ENCODE assay signal across 30 cellular contexts in genomic region chr2:128363991-128364390, GRCh38. TPM values are rescaled to one million over a fixed set of nuclear protein-coding genes. Genes with fewer than 3 reads are reported as not detected.
DNase-seq lines count a peak whose midpoint lies in the region; ATAC-seq, FAIRE-seq and TF ChIP-seq lines count a peak whose summit lies in the region.
"Had no signal": no experiment of that assay in that cellular context is flagged by ENCODE, and none has a peak within 500 bp of the region (broad histone marks: within the 10 kb centered on the region; RNA-seq: fewer than 3 reads in every experiment).

No MANE protein-coding gene starts in this region.

- H2BK15ac ChIP-seq in H9 (ENCODE audit: low read depth, low read length), result no peak overlapping the region

- peaks cover 0 to 5% (median 2%) of the 10 kb centered on the region in 3 experiments; a peak in 2 of 7 replicates for H3K36me3 Mint-ChIP-seq in H9 (ENCODE audit: insufficient read depth in 1 of 3, low read depth in 3 of 3)
- H3K36me3 Mint-ChIP-seq: activated naive CD4-positive, alpha-beta T cell treated with anti-CD3 and anti-CD28 coated beads, Interleukin-2, amount 10 ng/mL, durations not matched to agents 7 days and 5 days; naive B cell had no signal

- TF ChIP-seq EP300 in sigmoid colon (IDR thresholded peaks at IDR 0.05), result no peak

- no peak for FAIRE-seq in kidney (lab: Jason Lieb, UNC)
- FAIRE-seq: GM12892, keratinocyte had no signal

- H3K79me2 ChIP-seq in H9 (ENCODE audit: insufficient read depth, low read length) (no peaks in the 10 kb centered on the region), trophoblast cell (ENCODE audit: control insufficient read depth, insufficient read depth, low read length, poor library complexity) (peaks cover 9% of the 10 kb centered on the region)

- H3K27ac ChIP-seq in H9 (ENCODE audit: insufficient read length, low read depth, low read length), result no peak overlapping the region
- H3K27ac ChIP-seq in SJCRH30, result peak overlapping the region; percentile 9; the same call in 1 of the 2 replicates
- no peak overlapping the region for H3K27ac ChIP-seq in kidney (ENCODE audit: low read depth in 2 of 2, low read length in 2 of 2)
- H3K27ac ChIP-seq in trophoblast cell (ENCODE audit: low read depth, low read length), result peak overlapping the region; percentile 71
- no peak overlapping the region for H3K27ac ChIP-seq in sigmoid colon
- H3K27ac ChIP-seq: ovary, Peyer's patch had no signal

- H4K20me1 ChIP-seq in H9 (ENCODE audit: control insufficient read depth, insufficient read depth, insufficient read length), result no peaks in the 10 kb centered on the region

- H3K4me3 ChIP-seq in SJCRH30 (no peak overlapping the region), kidney (ENCODE audit: low read length in 2 of 2) (no peak overlapping the region), trophoblast cell (ENCODE audit: low read depth, low read length) (no peak overlapping the region), mucosa of descending colon (no peak overlapping the region), sigmoid colon (no peak overlapping the region)
- H3K4me3 ChIP-seq: cardiac muscle cell, lung, ovary, Peyer's patch, thoracic aorta had no signal

- H2BK5ac ChIP-seq in H9 (ENCODE audit: insufficient read length, low read length) (no peak overlapping the region), trophoblast cell (ENCODE audit: low read depth, low read length, poor library complexity) (peak overlapping the region; percentile 33)

- no peak overlapping the region for H3T11ph ChIP-seq in H9 (ENCODE audit: low read length)

- H2BK120ac ChIP-seq in H9 (ENCODE audit: low read depth, low read length, poor library complexity, severe bottlenecking) (no peak overlapping the region), trophoblast cell (ENCODE audit: insufficient read depth, low read length, poor library complexity) (peak overlapping the region; percentile 57)

- H3K9me3 Mint-ChIP-seq in H9, result peaks cover 0 to 2% of the 10 kb centered on the region in 2 experiments; a peak in 1 of 5 replicates
- H3K9me3 Mint-ChIP-seq: activated naive CD4-positive, alpha-beta T cell treated with anti-CD3 and anti-CD28 coated beads, Interleukin-2, amount 10 ng/mL, durations not matched to agents 7 days and 5 days; activated T-cell treated with anti-CD3 and anti-CD28 coated beads, Interleukin-2, amount 50 U/mL, for 4 hours; naive B cell; T-helper 1 cell treated with Interleukin-12 subunit alpha and Interleukin-12 subunit beta and Interleukin-4 antibody, amounts not matched to agents 30 μg/mL and 1 μg/mL, for 36 hours had no signal

- no CpG with 5 or more reads among the region's 10 CpGs for WGBS in H9 (ENCODE audit: extremely low coverage, insufficient read length, low lambda C conversion rate)
- WGBS in trophoblast cell (ENCODE audit: extremely low coverage, insufficient coverage, insufficient read length), result no CpG with 5 or more reads among the region's 10 CpGs
- WGBS in sigmoid colon, 2 donors, result 87 to 89% methylated on average over 10 of the region's 10 CpGs

- no peaks in the 10 kb centered on the region for H3K27me3 ChIP-seq in H9 (ENCODE audit: insufficient read depth, low read length)
- no peaks in the 10 kb centered on the region for H3K27me3 ChIP-seq in SJCRH30
- no peaks in the 10 kb centered on the region for H3K27me3 ChIP-seq in trophoblast cell (ENCODE audit: insufficient read depth, low read length)
- H3K27me3 ChIP-seq in sigmoid colon, result no peaks in the 10 kb centered on the region
- H3K27me3 ChIP-seq: cardiac muscle cell, ovary, Peyer's patch had no signal

- H4K12ac ChIP-seq in trophoblast cell (ENCODE audit: low read depth, low read length), result no peak overlapping the region

- H3K4me2 ChIP-seq in H9 (ENCODE audit: insufficient read depth, insufficient read length, low read length) (no peak overlapping the region), trophoblast cell (ENCODE audit: low read length) (no peak overlapping the region)

- H3K79me1 ChIP-seq in H9 (ENCODE audit: insufficient read depth, low read depth, low read length, poor library complexity, severe bottlenecking) (no peaks in the 10 kb centered on the region), trophoblast cell (ENCODE audit: low read length) (peaks cover 41% of the 10 kb centered on the region)

- 0 out of 7 replicates have a peak overlapping the region, but pooled peaks of 1 of the 3 experiments have one; percentile 48 for H3K27ac Mint-ChIP-seq in H9
- H3K27ac Mint-ChIP-seq: activated CD4-positive, alpha-beta T cell treated with anti-CD3 and anti-CD28 coated beads for 36 hours; activated naive CD4-positive, alpha-beta T cell treated with anti-CD3 and anti-CD28 coated beads, Interleukin-2, amount 10 ng/mL, durations not matched to agents 7 days and 5 days; naive B cell; T-helper 1 cell treated with Interleukin-12 subunit alpha and Interleukin-12 subunit beta and Interleukin-4 antibody, amounts not matched to agents 30 μg/mL and 1 μg/mL, for 36 hours had no signal

- H3K9me3 ChIP-seq in H9 (ENCODE audit: control insufficient read depth, low read depth, low read length) (no peaks in the 10 kb centered on the region), SJCRH30 (replicated peaks) (no peaks in the 10 kb centered on the region), kidney (ENCODE audit: control insufficient read depth in 1 of 2, low read length in 2 of 2) (no peaks in the 10 kb centered on the region), trophoblast cell (ENCODE audit: insufficient read depth, low read depth, low read length) (peaks cover 2% of the 10 kb centered on the region), mucosa of descending colon (no peaks in the 10 kb centered on the region), sigmoid colon (no peaks in the 10 kb centered on the region)
- H3K9me3 ChIP-seq: ovary, Peyer's patch, thoracic aorta had no signal

- H3K27me3 Mint-ChIP-seq in H9 (ENCODE audit: low read depth), result peaks cover 6% of the 10 kb centered on the region
- H3K27me3 Mint-ChIP-seq: activated CD4-positive, alpha-beta T cell treated with anti-CD3 and anti-CD28 coated beads for 36 hours; naive B cell had no signal

- intact Hi-C loops in kidney (cut with DNase I) (no loop called here), mucosa of descending colon (cut with DNase I, micrococcal nuclease) (no loop called here), sigmoid colon (cut with DNase I) (no loop called here)

- H3K9ac ChIP-seq in H9 (ENCODE audit: extremely low read depth, insufficient read length, low read length), result no peak overlapping the region
- no peak overlapping the region for H3K9ac ChIP-seq in kidney (ENCODE audit: low read length in 2 of 2)
- no peak overlapping the region for H3K9ac ChIP-seq in trophoblast cell (ENCODE audit: low read length)

- H3K56ac ChIP-seq in H9 (ENCODE audit: insufficient read length, low read depth, low read length), result no peak overlapping the region

- H3K36me3 ChIP-seq in SJCRH30 (no peaks in the 10 kb centered on the region), kidney (ENCODE audit: control insufficient read depth in 1 of 2, insufficient read depth in 2 of 2, low read length in 2 of 2) (no peaks in the 10 kb centered on the region), trophoblast cell (ENCODE audit: control insufficient read depth in 1 of 2, insufficient read depth in 2 of 2, low read length in 2 of 2) (no peaks in the 10 kb centered on the region), mucosa of descending colon (ENCODE audit: low read depth) (no peaks in the 10 kb centered on the region), sigmoid colon (no peaks in the 10 kb centered on the region)
- H3K36me3 ChIP-seq: cardiac muscle cell, ovary, Peyer's patch, thoracic aorta had no signal

- H3K4me1 ChIP-seq in H9 (ENCODE audit: insufficient read depth, low read length) (peaks cover 7% of the 10 kb centered on the region; the same call in 1 of the 2 replicates), SJCRH30 (peaks cover 42% of the 10 kb centered on the region), kidney (ENCODE audit: control insufficient read depth in 1 of 2, insufficient read depth in 1 of 2, low read depth in 1 of 2, low read length in 2 of 2) (peaks cover 0 to 10% of the 10 kb centered on the region in 2 donors), trophoblast cell (ENCODE audit: control insufficient read depth in 1 of 2, insufficient read depth in 2 of 2, low read length in 2 of 2) (peaks cover 30 to 31% of the 10 kb centered on the region in 2 experiments), mucosa of descending colon (ENCODE audit: low read depth) (no peaks in the 10 kb centered on the region), sigmoid colon (peaks cover 0 to 20% (median 17%) of the 10 kb centered on the region in 4 donors)
- H3K4me1 ChIP-seq: Peyer's patch had no signal

- no peak overlapping the region for H2AFZ ChIP-seq in H9 (ENCODE audit: low read length)
- no peak overlapping the region for H2AFZ ChIP-seq in trophoblast cell (ENCODE audit: insufficient read depth, low read length, poor library complexity)

- H3K23ac ChIP-seq in H9 (ENCODE audit: insufficient read length, low read depth, low read length) (no peak overlapping the region), trophoblast cell (ENCODE audit: low read length) (no peak overlapping the region)

- TF ChIP-seq CTCF in H9 (conservative IDR thresholded peaks at IDR 0.05), result no peak
- no peak for TF ChIP-seq CTCF in kidney (IDR thresholded peaks at IDR 0.05; ENCODE audit: borderline replicate concordance, extremely low read depth, insufficient read depth)
- TF ChIP-seq CTCF in mucosa of descending colon (IDR thresholded peaks at IDR 0.05), result no peak
- no peak for TF ChIP-seq CTCF in sigmoid colon (IDR thresholded peaks at IDR 0.05)

- H2BK20ac ChIP-seq in H9 (ENCODE audit: low read depth, low read length, poor library complexity, severe bottlenecking), result no peak overlapping the region

- H3K14ac ChIP-seq in H9 (ENCODE audit: insufficient read depth, low read length), result 0 out of 2 replicates have a peak overlapping the region, but pooled peaks have one; percentile 49
- peak overlapping the region; percentile 6 for H3K14ac ChIP-seq in trophoblast cell (ENCODE audit: low read length)

- H3K4me1 Mint-ChIP-seq in H9, result peaks cover 42% of the 10 kb centered on the region in 2 experiments
- H3K4me1 Mint-ChIP-seq: activated CD4-positive, alpha-beta T cell treated with anti-CD3 and anti-CD28 coated beads for 36 hours; activated naive CD4-positive, alpha-beta T cell treated with anti-CD3 and anti-CD28 coated beads, Interleukin-2, amount 10 ng/mL, durations not matched to agents 7 days and 5 days; naive B cell had no signal

- H3K23me2 ChIP-seq in H9 (ENCODE audit: insufficient read length, low read depth, low read length, poor library complexity, severe bottlenecking), result no peaks in the 10 kb centered on the region

- H3K18ac ChIP-seq in H9 (ENCODE audit: insufficient read length, low read depth, low read length), result no peak overlapping the region
- no peak overlapping the region for H3K18ac ChIP-seq in trophoblast cell (ENCODE audit: low read length)

- H3K4ac ChIP-seq in H9 (ENCODE audit: low read depth, low read length) (no peak overlapping the region), trophoblast cell (ENCODE audit: low read depth, low read length) (no peak overlapping the region)

- H3K4me3 Mint-ChIP-seq in H9, result peak overlapping the region in 1 of 2 experiments; percentile 14; a peak in 1 of 5 replicates
- H3K4me3 Mint-ChIP-seq: activated CD4-positive, alpha-beta T cell treated with anti-CD3 and anti-CD28 coated beads for 36 hours; activated naive CD4-positive, alpha-beta T cell treated with anti-CD3 and anti-CD28 coated beads, Interleukin-2, amount 10 ng/mL, durations not matched to agents 7 days and 5 days; activated T-cell treated with anti-CD3 and anti-CD28 coated beads, Interleukin-2, amount 50 U/mL, for 4 hours; T-helper 1 cell treated with Interleukin-12 subunit alpha and Interleukin-12 subunit beta and Interleukin-4 antibody, amounts not matched to agents 30 μg/mL and 1 μg/mL, for 36 hours had no signal

- no peak for TF ChIP-seq POLR2A in sigmoid colon (IDR thresholded peaks at IDR 0.05)

- no peak overlapping the region for H4K91ac ChIP-seq in H9 (ENCODE audit: insufficient read length, low read depth, low read length)
- peak overlapping the region; percentile 87 for H4K91ac ChIP-seq in trophoblast cell (ENCODE audit: low read depth, low read length)

- DNase-seq in H9, result no peak
- peak; percentile 39 to 57 for DNase-seq in SJCRH30
- peak; percentile 48 for DNase-seq in kidney
- peak; percentile 93 to 95 for DNase-seq in trophoblast cell
- DNase-seq in mucosa of descending colon, result no peak
- DNase-seq in sigmoid colon, result no peak
- no peak for DNase-seq in AG08396 (ENCODE audit: low spot score)
- DNase-seq: activated CD4-positive, alpha-beta T cell treated with anti-CD3 and anti-CD28 coated beads for 36 hours; activated naive CD4-positive, alpha-beta T cell treated with anti-CD3 and anti-CD28 coated beads, Interleukin-2, amount 10 ng/mL, durations not matched to agents 7 days and 5 days; activated T-cell treated with anti-CD3 and anti-CD28 coated beads, Interleukin-2, amount 50 U/mL, for 4 hours; anterior cingulate cortex; C1 segment of cervical spinal cord; Calu3; DND-41; MM.1S; naive B cell; NCI-H146; NCI-H524 treated with DMSO at 0.1 percent for 48 hours; right cardiac atrium; stimulated activated CD4-positive, alpha-beta T cell treated with anti-CD3 and anti-CD28 coated beads, Interleukin-4, amount 100 ng/mL, for 4 hours; stimulated activated naive CD4-positive, alpha-beta T cell treated with Interleukin-2 at 50 U/mL for 16 hours had no signal

- no peak overlapping the region for H2AK5ac ChIP-seq in H9 (ENCODE audit: insufficient read length, low read length)
- peak overlapping the region; percentile 94 for H2AK5ac ChIP-seq in trophoblast cell (ENCODE audit: low read length)

- H2BK12ac ChIP-seq in H9 (ENCODE audit: insufficient read length, low read depth, low read length) (peak overlapping the region; percentile 3), trophoblast cell (ENCODE audit: low read length) (peak overlapping the region; percentile 91)

- no peak overlapping the region for H4K8ac ChIP-seq in H9 (replicated peaks; ENCODE audit: insufficient read length, low read depth, low read length)
- H4K8ac ChIP-seq in trophoblast cell (ENCODE audit: low read depth, low read length), result peak overlapping the region; percentile 8

- ATAC-seq in mucosa of descending colon (no peak), GM21576 (IDR thresholded peaks at IDR 0.05; ENCODE audit: unreplicated experiment) (no peak)
- ATAC-seq: activated CD4-positive, alpha-beta T cell treated with anti-CD3 and anti-CD28 coated beads for 36 hours; activated T-cell treated with anti-CD3 and anti-CD28 coated beads, Interleukin-2, amount 50 U/mL, for 4 hours; right cardiac atrium had no signal

- no peak overlapping the region for H4K5ac ChIP-seq in H9 (ENCODE audit: insufficient read length, low read depth, low read length)

RNA-seq across cellular contexts. Expression of gene HS6ST1, which starts 45.3 kb away (rescaled TPM):
- total RNA-seq in H9 (2021) (58.9 and 60.2 TPM in 2 replicates), kidney (73.9 TPM), mucosa of descending colon (10 to 100 TPM; 30.8 to 39.6 (median 32.2) TPM), sigmoid colon (10 to 100 TPM; 13.2 to 27.4 (median 17.1) TPM)
- 18.8 and 20.0 TPM in 2 replicates for total RNA-seq in SJCRH30 (2014; rRNA removed; shearing (Covaris generic))
- polyA plus RNA-seq in kidney (ENCODE audit: insufficient read depth, low read depth, low replicate concordance) (49.6 TPM), sigmoid colon (10 to 100 TPM; 12.0 to 25.1 (median 12.7) TPM)
- polyA plus RNA-seq in trophoblast cell (2013), result 26.6 and 27.7 TPM in 2 replicates

Comparison
In these comparisons a context has a peak if more than half of its experiments do, and no peak if none do; other contexts are left out.
1. DNase-seq: peak in SJCRH30 (2 of 2), kidney (single experiment) and trophoblast cell (2 of 2); none in H9 (single experiment), mucosa of descending colon (0 of 3), sigmoid colon (single experiment) and AG08396 (single experiment).
2. H3K27ac ChIP-seq: peak in SJCRH30 (single experiment) and trophoblast cell (single experiment); none in H9 (single experiment), kidney (0 of 2) and sigmoid colon (0 of 4).